In genomic region chr1:153742411-153743142, GRCh38 we compare ENCODE assay signal across 8 cellular contexts. TPM values are rescaled to one million over a fixed set of nuclear protein-coding genes. Genes with fewer than 3 reads are reported as not detected.
A peak's percentile ranks its signal among the peaks of the same experiment; 100 is the strongest.
DNase-seq lines count a peak whose midpoint lies in the region; ATAC-seq and TF ChIP-seq lines count a peak whose summit lies in the region.

No MANE protein-coding gene starts in this region.

- no peak for DNase-seq in activated T-cell treated with anti-CD3 and anti-CD28 coated beads, Interleukin-2, amount 50 U/mL, for 24 hours
- DNase-seq in activated T-cell treated with anti-CD3 and anti-CD28 coated beads, Interleukin-2, amount 50 U/mL, for 48 hours: no peak
- DNase-seq in chondrocyte (ENCODE audit: low spot score) (no peak), suprapubic skin (ENCODE audit: low spot score in 2 of 2) (no peak), NCI-H1930 (lab: John Stamatoyannopoulos, UW) (no peak), T-helper 1 cell (no peak), D341Med (ENCODE audit: low spot score) (no peak)

- peaks cover 74% of the 10 kb centered on the region for H3K36me3 Mint-ChIP-seq in activated T-cell treated with anti-CD3 and anti-CD28 coated beads, Interleukin-2, amount 50 U/mL, for 24 hours (ENCODE audit: low read depth)
- H3K36me3 Mint-ChIP-seq in chondrocyte (ENCODE audit: low read depth): peaks cover 33% of the 10 kb centered on the region

- H3K27ac Mint-ChIP-seq in activated T-cell treated with anti-CD3 and anti-CD28 coated beads, Interleukin-2, amount 50 U/mL, for 24 hours: peak overlapping the region; percentile 55
- peak overlapping the region; percentile 60 for H3K27ac Mint-ChIP-seq in chondrocyte (ENCODE audit: unreplicated experiment)

- H3K4me3 Mint-ChIP-seq in activated T-cell treated with anti-CD3 and anti-CD28 coated beads, Interleukin-2, amount 50 U/mL, for 24 hours: no peak overlapping the region
- H3K4me3 Mint-ChIP-seq in chondrocyte (ENCODE audit: unreplicated experiment): no peak overlapping the region

- H3K9me3 Mint-ChIP-seq in activated T-cell treated with anti-CD3 and anti-CD28 coated beads, Interleukin-2, amount 50 U/mL, for 24 hours: no peaks in the 10 kb centered on the region
- H3K9me3 Mint-ChIP-seq in chondrocyte (ENCODE audit: low read depth): no peaks in the 10 kb centered on the region

- no peak for TF ChIP-seq POLR2A in suprapubic skin (IDR thresholded peaks at IDR 0.05)

- H3K27me3 ChIP-seq in suprapubic skin: no peaks in the 10 kb centered on the region

- H3K27me3 Mint-ChIP-seq in activated T-cell treated with anti-CD3 and anti-CD28 coated beads, Interleukin-2, amount 50 U/mL, for 24 hours: no peaks in the 10 kb centered on the region
- no peaks in the 10 kb centered on the region for H3K27me3 Mint-ChIP-seq in chondrocyte (ENCODE audit: low read depth)

- H3K36me3 ChIP-seq in suprapubic skin: peaks cover 72% of the 10 kb centered on the region

- TF ChIP-seq CTCF in chondrocyte (IDR thresholded peaks at IDR 0.05) (no peak), suprapubic skin (IDR thresholded peaks at IDR 0.05) (no peak)

- ATAC-seq in HG03378 (IDR thresholded peaks at IDR 0.05; ENCODE audit: unreplicated experiment): peak; percentile 57

- H3K4me1 ChIP-seq in suprapubic skin: no peaks in the 10 kb centered on the region

- peaks cover 25% of the 10 kb centered on the region for H3K4me1 Mint-ChIP-seq in activated T-cell treated with anti-CD3 and anti-CD28 coated beads, Interleukin-2, amount 50 U/mL, for 24 hours (ENCODE audit: low read depth)
- H3K4me1 Mint-ChIP-seq in chondrocyte (ENCODE audit: low read depth): peaks cover 10% of the 10 kb centered on the region

- H3K27ac ChIP-seq in suprapubic skin: peak overlapping the region; percentile 43

- WGBS in suprapubic skin: 65% methylated on average over 5 of the region's 5 CpGs

- no peak overlapping the region for H3K4me3 ChIP-seq in suprapubic skin

- TF ChIP-seq EP300 in suprapubic skin (IDR thresholded peaks at IDR 0.05): no peak

- no peaks in the 10 kb centered on the region for H3K9me3 ChIP-seq in suprapubic skin

RNA-seq across cellular contexts. Expression of gene INTS3, which starts 14.7 kb away (rescaled TPM):
- total RNA-seq in chondrocyte (48.6 to 61.0 TPM (median 49.1 TPM) in 3 replicates), suprapubic skin (10 to 100 TPM; 38.3 to 75.4 (median 43.9) TPM)

RNA-seq across cellular contexts. Expression of gene SLC27A3, which starts 32.6 kb away (rescaled TPM):
- 10.6 to 16.6 TPM (median 11.6 TPM) in 3 replicates for total RNA-seq in chondrocyte
- total RNA-seq in suprapubic skin: 10 to 100 TPM; 18.3 to 72.3 (median 39.6) TPM
